In the genomic region with DNA sequence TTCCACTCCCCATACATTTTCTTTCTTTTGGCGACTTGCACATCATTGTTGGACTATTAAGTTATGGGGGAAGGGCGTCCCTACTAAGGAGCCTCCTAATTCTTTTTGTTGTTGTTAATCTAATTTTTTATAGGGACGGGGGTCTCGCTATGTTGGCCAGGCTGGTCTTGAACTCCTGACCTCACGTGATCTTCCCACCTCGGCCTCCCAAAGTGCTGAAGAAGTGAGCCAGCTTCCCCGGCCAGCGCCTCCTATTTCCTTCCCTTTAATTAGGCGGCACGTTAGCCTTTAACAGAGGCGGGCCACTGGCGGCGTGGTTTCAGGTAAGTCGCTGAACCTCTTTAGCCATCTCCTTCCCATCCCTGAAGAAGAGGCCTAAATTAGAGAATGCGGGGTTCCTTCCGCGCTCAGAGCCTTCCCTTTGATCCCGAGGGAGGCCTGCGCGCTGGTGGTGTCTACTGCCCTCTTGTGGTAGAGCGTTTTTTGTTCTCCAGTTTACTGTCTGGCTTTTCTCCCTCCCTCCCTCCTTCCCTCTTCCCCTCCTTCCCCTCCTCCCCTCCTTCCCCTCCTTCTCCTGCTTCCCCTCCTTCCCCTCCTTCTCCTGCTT, we compare ENCODE assay signal across 8 cellular contexts. TPM values are rescaled to one million over a fixed set of nuclear protein-coding genes. Genes with fewer than 3 reads are reported as not detected.
A peak's percentile ranks its signal among the peaks of the same experiment; 100 is the strongest.
DNase-seq lines count a peak whose midpoint lies in the region; ATAC-seq and TF ChIP-seq lines count a peak whose summit lies in the region.

No MANE protein-coding gene starts in this region.

- H3K9me3 Mint-ChIP-seq in activated CD4-positive, alpha-beta memory T cell treated with anti-CD3 and anti-CD28 coated beads for 36 hours = no peaks in the 10 kb centered on the region

- peak overlapping the region; percentile 37 for H3K4me3 Mint-ChIP-seq in activated CD4-positive, alpha-beta memory T cell treated with anti-CD3 and anti-CD28 coated beads for 36 hours

- H3K27me3 ChIP-seq in BJ (ENCODE audit: control insufficient read depth, insufficient read depth, low read length) (peaks cover 3% of the 10 kb centered on the region; the same call in 1 of the 2 replicates), HL-60 (ENCODE audit: insufficient read depth, poor library complexity, severe bottlenecking) (no peaks in the 10 kb centered on the region)

- H3K4me3 ChIP-seq in BJ (ENCODE audit: low read depth, low read length) = no peak overlapping the region
- H3K4me3 ChIP-seq in HL-60 (replicated peaks; ENCODE audit: insufficient read depth, low read length) = no peak overlapping the region; the same call in 1 of the 2 replicates

- no peak overlapping the region for H3K27ac Mint-ChIP-seq in activated CD4-positive, alpha-beta memory T cell treated with anti-CD3 and anti-CD28 coated beads for 36 hours

- no peaks in the 10 kb centered on the region for H3K36me3 ChIP-seq in BJ (ENCODE audit: control insufficient read depth, insufficient read depth, low read length)

- no peaks in the 10 kb centered on the region for H3K27me3 Mint-ChIP-seq in activated CD4-positive, alpha-beta memory T cell treated with anti-CD3 and anti-CD28 coated beads for 36 hours

- CTCF ChIA-PET in BJ (lab: Yijun Ruan, JAX) = interaction anchor here (0.6 to 9.1 kb wide), 5 partner anchors 13 to 235 kb away, joined by 3 to 66 read pairs (median 3); no protein-coding TSS in a partner anchor
- CTCF ChIA-PET in activated CD4-positive, alpha-beta memory T cell treated with anti-CD3 and anti-CD28 coated beads for 36 hours (lab: Charles Lee) = interaction anchor here (0.6 to 2.7 kb wide), 16 partner anchors 11 to 235 kb away, joined by 3 to 16 read pairs (median 3); no protein-coding TSS in a partner anchor

- no peak for ATAC-seq in GM19455 (IDR thresholded peaks at IDR 0.05; ENCODE audit: unreplicated experiment)

- DNase-seq in BJ (ENCODE audit: low read depth) (no peak), HL-60 (ENCODE audit: low read depth in 1 of 2, low spot score in 1 of 2) (peak; percentile 70), NCI-H748 treated with DMSO at 0.1 percent for 48 hours (lab: John Stamatoyannopoulos, UW) (peak; percentile 37), lung microvascular endothelial cell (ENCODE audit: low read depth in 2 of 2) (peak; percentile 64 to 66)
- peak; percentile 72 for DNase-seq in activated CD4-positive, alpha-beta memory T cell treated with anti-CD3 and anti-CD28 coated beads for 36 hours
- peak; percentile 32 for DNase-seq in effector CD8-positive, alpha-beta T cell (lab: John Stamatoyannopoulos, UW)
- peak; percentile 35 for DNase-seq in stimulated activated CD8-positive, alpha-beta memory T cell treated with anti-CD3 and anti-CD28 coated beads, Interleukin-12 subunit alpha, Interleukin-12 subunit beta, amount 100 ng/mL, for 4 hours (ENCODE audit: low read depth)

- intact Hi-C loops in activated CD4-positive, alpha-beta memory T cell treated with anti-CD3 and anti-CD28 coated beads for 36 hours (cut with micrococcal nuclease) = loop anchor here (1.0 to 10.0 kb wide), 3 partner anchors 90 to 235 kb away; partner anchors contain the start of gene PER3

- peaks cover 10% of the 10 kb centered on the region for H3K4me1 Mint-ChIP-seq in activated CD4-positive, alpha-beta memory T cell treated with anti-CD3 and anti-CD28 coated beads for 36 hours (ENCODE audit: low read depth)

- POLR2A ChIA-PET in BJ (lab: Charles Lee) = no interaction called here
- POLR2A ChIA-PET in activated CD4-positive, alpha-beta memory T cell treated with anti-CD3 and anti-CD28 coated beads for 36 hours (lab: Charles Lee) = no interaction called here

- no peaks in the 10 kb centered on the region for H3K36me3 Mint-ChIP-seq in activated CD4-positive, alpha-beta memory T cell treated with anti-CD3 and anti-CD28 coated beads for 36 hours

- no peak overlapping the region for H3K27ac ChIP-seq in HL-60 (replicated peaks)

- peak; percentile 82 for TF ChIP-seq CTCF in BJ (IDR thresholded peaks at IDR 0.05; ENCODE audit: insufficient read depth, low read depth, low read length)
- TF ChIP-seq CTCF in HL-60 (IDR thresholded peaks at IDR 0.05; ENCODE audit: insufficient read depth, low read length) = peak; percentile 47

RNA-seq across cellular contexts. Expression of gene TNFRSF9, which starts 38.1 kb away (rescaled TPM):
- polyA plus RNA-seq in BJ (2011; rRNA removed) = not detected in 2 replicates
- polyA minus RNA-seq in BJ (2011; rRNA and poly(A)+ RNA removed) = not detected in 2 replicates
- 10 to 100 TPM; 59.9 to 64.0 TPM for total RNA-seq in activated CD4-positive, alpha-beta memory T cell treated with anti-CD3 and anti-CD28 coated beads for 36 hours
- under 0.01 TPM in 2 replicates for total RNA-seq in lung microvascular endothelial cell

RNA-seq across cellular contexts. Expression of gene UTS2, which starts 49.7 kb away (rescaled TPM):
- polyA plus RNA-seq in BJ (2011; rRNA removed) = not detected in 2 replicates
- polyA minus RNA-seq in BJ (2011; rRNA and poly(A)+ RNA removed) = not detected in 2 replicates
- total RNA-seq in activated CD4-positive, alpha-beta memory T cell treated with anti-CD3 and anti-CD28 coated beads for 36 hours = not detected
- not detected in 2 replicates for total RNA-seq in lung microvascular endothelial cell

RNA-seq across cellular contexts. Expression of gene PARK7, which starts 58.9 kb away (rescaled TPM):
- polyA plus RNA-seq in BJ (2011; rRNA removed) = 242 and 358 TPM in 2 replicates
- 33.3 and 34.7 TPM in 2 replicates for polyA minus RNA-seq in BJ (2011; rRNA and poly(A)+ RNA removed)
- 100 to 1,000 TPM; 429 to 457 TPM for total RNA-seq in activated CD4-positive, alpha-beta memory T cell treated with anti-CD3 and anti-CD28 coated beads for 36 hours
- 187 and 237 TPM in 2 replicates for total RNA-seq in lung microvascular endothelial cell

Comparison
In these comparisons a context has a peak if more than half of its experiments do, and no peak if none do; other contexts are left out.
1. RNA of gene TNFRSF9, which starts 38.1 kb away (total RNA-seq): 59.9 to 64.0 TPM in activated CD4-positive, alpha-beta memory T cell treated with anti-CD3 and anti-CD28 coated beads for 36 hours; under 0.01 TPM in lung microvascular endothelial cell; every median in the first group is over 10 times any median in the second.